In genomic region chr1:31848381-31848897, GRCh38 we compare ENCODE assay signal across 11 cellular contexts. TPM values are rescaled to one million over a fixed set of nuclear protein-coding genes. Genes with fewer than 3 reads are reported as not detected.
DNase-seq lines count a peak whose midpoint lies in the region; ATAC-seq, FAIRE-seq and TF ChIP-seq lines count a peak whose summit lies in the region.
"Had no signal": no experiment of that assay in that cellular context is flagged by ENCODE, and none has a peak within 500 bp of the region (broad histone marks: within the 10 kb centered on the region; RNA-seq: fewer than 3 reads in every experiment).

No MANE protein-coding gene starts in this region.

- no peaks in the 10 kb centered on the region for H3K9me3 ChIP-seq in pancreas
- H3K9me3 ChIP-seq: body of pancreas had no signal

- H3K27me3 Mint-ChIP-seq in activated CD4-positive, alpha-beta T cell treated with anti-CD3 and anti-CD28 coated beads, Interleukin-2, amount 10 ng/mL, durations not matched to agents 24 days and 14 days, result no peaks in the 10 kb centered on the region

- H3K9me3 Mint-ChIP-seq in activated CD4-positive, alpha-beta T cell treated with anti-CD3 and anti-CD28 coated beads, Interleukin-2, amount 10 ng/mL, durations not matched to agents 24 days and 14 days, result no peaks in the 10 kb centered on the region
- H3K9me3 Mint-ChIP-seq: H9 had no signal

- peaks cover 38% of the 10 kb centered on the region for H3K4me1 Mint-ChIP-seq in activated CD4-positive, alpha-beta T cell treated with anti-CD3 and anti-CD28 coated beads, Interleukin-2, amount 10 ng/mL, durations not matched to agents 24 days and 14 days

- H3K36me3 ChIP-seq in pancreas, result no peaks in the 10 kb centered on the region

- peak overlapping the region; percentile 52 for H3K4me3 Mint-ChIP-seq in activated CD4-positive, alpha-beta T cell treated with anti-CD3 and anti-CD28 coated beads, Interleukin-2, amount 10 ng/mL, durations not matched to agents 24 days and 14 days
- H3K4me3 Mint-ChIP-seq: H9 had no signal

- intact Hi-C loops in activated CD4-positive, alpha-beta T cell treated with anti-CD3 and anti-CD28 coated beads, Interleukin-2, amount 10 ng/mL, durations not matched to agents 24 days and 14 days (cut with micrococcal nuclease), result no loop called here
- intact Hi-C loops in sciatic nerve (cut with DNase I) (no loop called here), pancreas (cut with DNase I) (no loop called here)

- ATAC-seq in sciatic nerve (no peak), pancreas (no peak), GM21529 (IDR thresholded peaks at IDR 0.05; ENCODE audit: unreplicated experiment) (no peak)
- ATAC-seq: body of pancreas had no signal

- no peaks in the 10 kb centered on the region for H3K27me3 ChIP-seq in pancreas
- H3K27me3 ChIP-seq: body of pancreas had no signal

- H3K27ac Mint-ChIP-seq in activated CD4-positive, alpha-beta T cell treated with anti-CD3 and anti-CD28 coated beads, Interleukin-2, amount 10 ng/mL, durations not matched to agents 24 days and 14 days, result peak overlapping the region; percentile 81

- no peak overlapping the region for H3K27ac ChIP-seq in pancreas
- H3K27ac ChIP-seq: body of pancreas had no signal

- no peak overlapping the region for H3K4me3 ChIP-seq in GM12864 (ENCODE audit: low read depth, low read length)
- H3K4me3 ChIP-seq in pancreas, result no peak overlapping the region
- H3K4me3 ChIP-seq: body of pancreas had no signal

- no peak for FAIRE-seq in pancreas (lab: Jason Lieb, UNC)

- H3K4me1 ChIP-seq in pancreas, result no peaks in the 10 kb centered on the region
- H3K4me1 ChIP-seq: body of pancreas had no signal

- no peak for TF ChIP-seq CTCF in GM12864 (IDR thresholded peaks at IDR 0.05; ENCODE audit: low read depth, low read length, missing control alignments)
- TF ChIP-seq CTCF in pancreas (IDR thresholded peaks at IDR 0.05), result no peak

- no peaks in the 10 kb centered on the region for H3K36me3 Mint-ChIP-seq in activated CD4-positive, alpha-beta T cell treated with anti-CD3 and anti-CD28 coated beads, Interleukin-2, amount 10 ng/mL, durations not matched to agents 24 days and 14 days (ENCODE audit: low read depth)

- 78 to 83% methylated on average over 11 of the region's 11 CpGs for WGBS in pancreas, 2 donors

- DNase-seq in GM12864 (ENCODE audit: low read depth), result peak; percentile 19
- peak; percentile 82 for DNase-seq in activated CD4-positive, alpha-beta T cell treated with anti-CD3 and anti-CD28 coated beads, Interleukin-2, amount 10 ng/mL, durations not matched to agents 24 days and 14 days
- peak; percentile 21 for DNase-seq in activated naive CD8-positive, alpha-beta T cell treated with anti-CD3 and anti-CD28 coated beads, Interleukin-2, amount 50 U/mL, for 16 hours (ENCODE audit: low read depth, low spot score)
- DNase-seq in stimulated activated CD4-positive, alpha-beta T cell treated with anti-CD3 and anti-CD28 coated beads, Interleukin-4, amount 100 ng/mL, for 4 hours, result peak; percentile 33 to 67
- no peak for DNase-seq in sciatic nerve (ENCODE audit: low spot score)
- DNase-seq in DMS153 (lab: John Stamatoyannopoulos, UW), result no peak
- no peak for DNase-seq in pancreas
- DNase-seq: body of pancreas, H9, NCI-H146 had no signal

RNA-seq across cellular contexts. Expression of gene SPOCD1, which starts 32.6 kb away (rescaled TPM):
- total RNA-seq in activated CD4-positive, alpha-beta T cell treated with anti-CD3 and anti-CD28 coated beads, Interleukin-2, amount 10 ng/mL, durations not matched to agents 24 days and 14 days, result not detected in 2 replicates
- total RNA-seq in sciatic nerve (1.3 TPM), pancreas (under 1 TPM in 3 of 6 donors, not detected in 3; 0.06 to 0.69 (median 0.15) TPM)
- polyA plus RNA-seq in pancreas, result under 1 TPM in 1 of 2 donors, not detected in 1; 0.16 TPM

Comparison
In these comparisons a context has a peak if more than half of its experiments do, and no peak if none do; other contexts are left out.
1. DNase-seq: peak in GM12864 (single experiment), activated CD4-positive, alpha-beta T cell treated with anti-CD3 and anti-CD28 coated beads, Interleukin-2, amount 10 ng/mL, durations not matched to agents 24 days and 14 days (single experiment), activated naive CD8-positive, alpha-beta T cell treated with anti-CD3 and anti-CD28 coated beads, Interleukin-2, amount 50 U/mL, for 16 hours (single experiment) and stimulated activated CD4-positive, alpha-beta T cell treated with anti-CD3 and anti-CD28 coated beads, Interleukin-4, amount 100 ng/mL, for 4 hours (2 of 2); none in sciatic nerve (single experiment), DMS153 (single experiment) and pancreas (0 of 6).